In the genomic region with DNA sequence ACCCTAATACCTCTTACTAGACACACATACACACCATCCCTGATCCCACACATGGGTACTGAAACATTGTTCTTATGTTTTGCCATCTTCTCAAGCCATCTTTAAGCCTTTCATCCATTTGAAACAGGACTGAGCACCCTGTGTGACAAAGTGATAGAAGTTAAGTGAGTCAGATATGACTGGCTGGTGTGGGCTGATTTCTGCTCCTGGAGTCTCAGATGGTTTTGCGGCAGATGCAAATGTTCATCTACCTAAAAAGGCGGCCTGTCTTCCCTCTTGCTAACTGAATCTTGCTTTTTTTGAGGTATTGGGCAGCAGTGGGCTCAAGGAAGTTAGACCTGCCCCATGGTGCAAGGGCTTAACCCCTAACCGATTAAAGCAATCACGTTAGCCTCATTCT, we compare ENCODE assay signal across 14 cellular contexts. TPM values are rescaled to one million over a fixed set of nuclear protein-coding genes. Genes with fewer than 3 reads are reported as not detected.
DNase-seq lines count a peak whose midpoint lies in the region; ATAC-seq and TF ChIP-seq lines count a peak whose summit lies in the region.
"Had no signal": no experiment of that assay in that cellular context is flagged by ENCODE, and none has a peak within 500 bp of the region (broad histone marks: within the 10 kb centered on the region; RNA-seq: fewer than 3 reads in every experiment).

No MANE protein-coding gene starts in this region.

- H3K79me2 ChIP-seq in PC-3 (ENCODE audit: low read length): no peaks in the 10 kb centered on the region
- H3K79me2 ChIP-seq in osteoblast (ENCODE audit: insufficient read depth, low read length): no peaks in the 10 kb centered on the region

- H3K9me2 ChIP-seq in PC-3 (replicated peaks; ENCODE audit: low read length): no peaks in the 10 kb centered on the region

- H3K27ac ChIP-seq in PC-3 (ENCODE audit: low read length) (no peak overlapping the region), foreskin keratinocyte (no peak overlapping the region), osteoblast (ENCODE audit: low read depth, low read length) (no peak overlapping the region)
- H3K27ac ChIP-seq: BLaER1 had no signal

- no peak overlapping the region for H3K4me2 ChIP-seq in PC-3 (ENCODE audit: low read length)
- no peak overlapping the region for H3K4me2 ChIP-seq in osteoblast (ENCODE audit: insufficient read depth, low read length)
- H3K4me2 ChIP-seq: BLaER1 had no signal

- no peak overlapping the region for H3K4me3 ChIP-seq in PC-3 (ENCODE audit: low read length)
- no peak overlapping the region for H3K4me3 ChIP-seq in choroid plexus epithelial cell (ENCODE audit: low read depth, low read length)
- no peak overlapping the region for H3K4me3 ChIP-seq in osteoblast (ENCODE audit: insufficient read depth, low read length)
- H3K4me3 ChIP-seq: BLaER1 had no signal

- DNase-seq in PC-3 (peak; percentile 13), choroid plexus epithelial cell (ENCODE audit: low read depth) (peak; percentile 4), foreskin keratinocyte (peak in 1 of 2 donors; percentile 8), osteoblast (ENCODE audit: insufficient read length, low spot score, missing footprints) (peak; percentile 43), NCI-H2227 treated with DMSO at 0.1 percent for 48 hours (lab: John Stamatoyannopoulos, UW) (no peak), NCI-H524 (lab: John Stamatoyannopoulos, UW) (no peak), DMS153 (lab: John Stamatoyannopoulos, UW) (no peak)
- DNase-seq: 8988T; CD4-positive, alpha-beta memory T cell; DMS79 treated with DMSO at 0.1 percent for 48 hours; GF-D8; H9 had no signal

- TF ChIP-seq CTCF in PC-3 (conservative IDR thresholded peaks at IDR 0.05; ENCODE audit: low read depth, low read length) (no peak), choroid plexus epithelial cell (conservative IDR thresholded peaks at IDR 0.05; ENCODE audit: low read depth, low read length) (no peak), foreskin keratinocyte (conservative IDR thresholded peaks at IDR 0.05) (no peak), osteoblast (IDR thresholded peaks at IDR 0.05; ENCODE audit: extremely low read depth, low read depth, low read length) (no peak)

- BruUV-seq in PC-3 (replicated peaks; lab: Mats Ljungman, UMichigan): no TSS peak

- no peaks in the 10 kb centered on the region for H3K27me3 ChIP-seq in PC-3 (ENCODE audit: low read length)
- no peaks in the 10 kb centered on the region for H3K27me3 ChIP-seq in foreskin keratinocyte
- H3K27me3 ChIP-seq in osteoblast (ENCODE audit: insufficient read depth, low read length): no peaks in the 10 kb centered on the region
- H3K27me3 ChIP-seq: BLaER1 had no signal

- H2AFZ ChIP-seq in PC-3 (ENCODE audit: low read length) (no peak overlapping the region), osteoblast (ENCODE audit: low read length) (no peak overlapping the region)

- ATAC-seq in PC-3 (peak; percentile 35), foreskin keratinocyte (peak; percentile 20), GM19452 (IDR thresholded peaks at IDR 0.05; ENCODE audit: unreplicated experiment) (no peak)

- POLR2A ChIA-PET in PC-3 (lab: Charles Lee; ENCODE audit: unreplicated experiment): no interaction called here

- no peaks in the 10 kb centered on the region for H4K20me1 ChIP-seq in PC-3 (ENCODE audit: low read length)
- no peaks in the 10 kb centered on the region for H4K20me1 ChIP-seq in osteoblast (ENCODE audit: insufficient read depth, low read length)
- H4K20me1 ChIP-seq: BLaER1 had no signal

- H3K36me3 ChIP-seq in PC-3 (ENCODE audit: low read depth, low read length): no peaks in the 10 kb centered on the region
- no peaks in the 10 kb centered on the region for H3K36me3 ChIP-seq in osteoblast (ENCODE audit: insufficient read depth, low read length)
- H3K36me3 ChIP-seq: BLaER1 had no signal

- H3F3A ChIP-seq in PC-3 (ENCODE audit: low read length, unreplicated experiment): no peaks in the 10 kb centered on the region

- H3K9ac ChIP-seq in PC-3 (ENCODE audit: low read length): no peak overlapping the region
- H3K9ac ChIP-seq: BLaER1 had no signal

- intact Hi-C loops in PC-3 (cut with micrococcal nuclease): no loop called here

- CTCF ChIA-PET in PC-3 (lab: Charles Lee): no interaction called here

- no peaks in the 10 kb centered on the region for H3K9me3 ChIP-seq in PC-3 (ENCODE audit: low read length)
- no peaks in the 10 kb centered on the region for H3K9me3 ChIP-seq in osteoblast (ENCODE audit: low read depth, low read length)
- H3K9me3 ChIP-seq: BLaER1 had no signal

- H3K4me1 ChIP-seq in PC-3 (ENCODE audit: insufficient read depth, low read length) (peaks cover 7% of the 10 kb centered on the region), foreskin keratinocyte (peaks cover 15% of the 10 kb centered on the region), osteoblast (ENCODE audit: insufficient read depth, low read length) (no peaks in the 10 kb centered on the region)
- H3K4me1 ChIP-seq: BLaER1 had no signal

RNA-seq across cellular contexts. Expression of a gene that starts 30.4 kb away (rescaled TPM):
- total RNA-seq in PC-3 (2014; rRNA removed) (12.7 TPM in 2 replicates), foreskin keratinocyte (76.0 and 84.4 TPM in 2 replicates), osteoblast (under 0.01 and 0.29 TPM in 2 replicates)
- polyA plus RNA-seq in foreskin keratinocyte: 19.6 and 26.5 TPM in 2 replicates

Comparison
In these comparisons a context has a peak if more than half of its experiments do, and no peak if none do; other contexts are left out.
1. DNase-seq: peak in PC-3 (single experiment), choroid plexus epithelial cell (single experiment) and osteoblast (single experiment); none in NCI-H2227 treated with DMSO at 0.1 percent for 48 hours (single experiment), NCI-H524 (0 of 2) and DMS153 (single experiment).
2. RNA of a gene that starts 30.4 kb away (total RNA-seq): 76.0 to 84.4 TPM in foreskin keratinocyte and 12.7 TPM in PC-3; under 0.01 to 0.29 TPM in osteoblast; every median in the first group is over 10 times any median in the second.